ENCODE assay signal across 2 cellular contexts in the genomic region with DNA sequence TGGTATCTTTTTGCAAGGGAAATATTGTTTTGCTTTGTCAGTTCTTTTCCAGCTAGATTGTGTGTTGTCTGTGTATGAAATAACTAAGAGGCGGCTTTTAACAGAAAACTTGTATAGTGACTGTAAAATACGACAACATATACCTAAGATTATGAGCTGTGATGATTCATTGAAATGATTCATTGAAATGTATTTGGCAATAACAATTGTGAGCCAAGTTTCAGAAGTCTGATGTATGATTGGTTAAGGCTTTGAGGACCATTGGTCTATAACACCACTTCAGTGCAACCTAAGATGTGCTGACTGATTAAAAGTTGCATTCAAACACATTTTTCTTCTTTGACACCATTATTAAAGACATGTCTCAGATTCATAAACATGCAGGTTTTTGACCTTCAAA.
TF ChIP-seq lines count a peak whose summit lies in the region.

No MANE protein-coding gene starts in this region.

TF ChIP-seq in SK-N-SH, 30 proteins besides CTCF, POLR2A, EP300 and RAD21 (continued from another document):
- TF ChIP-seq, protein P1, sequence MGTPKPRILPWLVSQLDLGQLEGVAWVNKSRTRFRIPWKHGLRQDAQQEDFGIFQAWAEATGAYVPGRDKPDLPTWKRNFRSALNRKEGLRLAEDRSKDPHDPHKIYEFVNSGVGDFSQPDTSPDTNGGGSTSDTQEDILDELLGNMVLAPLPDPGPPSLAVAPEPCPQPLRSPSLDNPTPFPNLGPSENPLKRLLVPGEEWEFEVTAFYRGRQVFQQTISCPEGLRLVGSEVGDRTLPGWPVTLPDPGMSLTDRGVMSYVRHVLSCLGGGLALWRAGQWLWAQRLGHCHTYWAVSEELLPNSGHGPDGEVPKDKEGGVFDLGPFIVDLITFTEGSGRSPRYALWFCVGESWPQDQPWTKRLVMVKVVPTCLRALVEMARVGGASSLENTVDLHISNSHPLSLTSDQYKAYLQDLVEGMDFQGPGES (IDR thresholded peaks at IDR 0.05; ENCODE audit: low read depth, low read length), result no peak
- TF ChIP-seq RCOR1 (IDR thresholded peaks at IDR 0.05; ENCODE audit: low read length) (no peak), JUND (IDR thresholded peaks at IDR 0.05) (peak; percentile 24; the same call in 1 of the 2 replicates), FOXJ3 (CRISPR knock-in tag; IDR thresholded peaks at IDR 0.05) (no peak), FOSL2 (IDR thresholded peaks at IDR 0.05; ENCODE audit: borderline replicate concordance, low read depth) (peak; percentile 75), ELF1 (IDR thresholded peaks at IDR 0.05) (no peak)
- TF ChIP-seq, protein P2, sequence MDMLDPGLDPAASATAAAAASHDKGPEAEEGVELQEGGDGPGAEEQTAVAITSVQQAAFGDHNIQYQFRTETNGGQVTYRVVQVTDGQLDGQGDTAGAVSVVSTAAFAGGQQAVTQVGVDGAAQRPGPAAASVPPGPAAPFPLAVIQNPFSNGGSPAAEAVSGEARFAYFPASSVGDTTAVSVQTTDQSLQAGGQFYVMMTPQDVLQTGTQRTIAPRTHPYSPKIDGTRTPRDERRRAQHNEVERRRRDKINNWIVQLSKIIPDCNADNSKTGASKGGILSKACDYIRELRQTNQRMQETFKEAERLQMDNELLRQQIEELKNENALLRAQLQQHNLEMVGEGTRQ (IDR thresholded peaks at IDR 0.05; ENCODE audit: borderline replicate concordance, low read depth, low read length), result no peak
- TF ChIP-seq, protein P3, sequence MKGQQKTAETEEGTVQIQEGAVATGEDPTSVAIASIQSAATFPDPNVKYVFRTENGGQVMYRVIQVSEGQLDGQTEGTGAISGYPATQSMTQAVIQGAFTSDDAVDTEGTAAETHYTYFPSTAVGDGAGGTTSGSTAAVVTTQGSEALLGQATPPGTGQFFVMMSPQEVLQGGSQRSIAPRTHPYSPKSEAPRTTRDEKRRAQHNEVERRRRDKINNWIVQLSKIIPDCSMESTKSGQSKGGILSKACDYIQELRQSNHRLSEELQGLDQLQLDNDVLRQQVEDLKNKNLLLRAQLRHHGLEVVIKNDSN (IDR thresholded peaks at IDR 0.05; ENCODE audit: borderline replicate concordance, low read depth), result no peak

TF ChIP-seq in SK-N-SH treated with all-trans-retinoic acid at 6 μM for 48 hours, 23 proteins besides CTCF, POLR2A, EP300 and RAD21 (continued from another document):
- TF ChIP-seq, protein P4, sequence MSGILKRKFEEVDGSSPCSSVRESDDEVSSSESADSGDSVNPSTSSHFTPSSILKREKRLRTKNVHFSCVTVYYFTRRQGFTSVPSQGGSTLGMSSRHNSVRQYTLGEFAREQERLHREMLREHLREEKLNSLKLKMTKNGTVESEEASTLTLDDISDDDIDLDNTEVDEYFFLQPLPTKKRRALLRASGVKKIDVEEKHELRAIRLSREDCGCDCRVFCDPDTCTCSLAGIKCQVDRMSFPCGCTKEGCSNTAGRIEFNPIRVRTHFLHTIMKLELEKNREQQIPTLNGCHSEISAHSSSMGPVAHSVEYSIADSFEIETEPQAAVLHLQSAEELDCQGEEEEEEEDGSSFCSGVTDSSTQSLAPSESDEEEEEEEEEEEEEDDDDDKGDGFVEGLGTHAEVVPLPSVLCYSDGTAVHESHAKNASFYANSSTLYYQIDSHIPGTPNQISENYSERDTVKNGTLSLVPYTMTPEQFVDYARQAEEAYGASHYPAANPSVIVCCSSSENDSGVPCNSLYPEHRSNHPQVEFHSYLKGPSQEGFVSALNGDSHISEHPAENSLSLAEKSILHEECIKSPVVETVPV (CRISPR knock-in tag; IDR thresholded peaks at IDR 0.05), result no peak
- TF ChIP-seq PPARA (CRISPR knock-in tag; IDR thresholded peaks at IDR 0.05; ENCODE audit: borderline replicate concordance), result no peak
- no peak for TF ChIP-seq ARNTL (CRISPR knock-in tag; IDR thresholded peaks at IDR 0.05; ENCODE audit: borderline replicate concordance, low read depth)
- TF ChIP-seq, protein P5, sequence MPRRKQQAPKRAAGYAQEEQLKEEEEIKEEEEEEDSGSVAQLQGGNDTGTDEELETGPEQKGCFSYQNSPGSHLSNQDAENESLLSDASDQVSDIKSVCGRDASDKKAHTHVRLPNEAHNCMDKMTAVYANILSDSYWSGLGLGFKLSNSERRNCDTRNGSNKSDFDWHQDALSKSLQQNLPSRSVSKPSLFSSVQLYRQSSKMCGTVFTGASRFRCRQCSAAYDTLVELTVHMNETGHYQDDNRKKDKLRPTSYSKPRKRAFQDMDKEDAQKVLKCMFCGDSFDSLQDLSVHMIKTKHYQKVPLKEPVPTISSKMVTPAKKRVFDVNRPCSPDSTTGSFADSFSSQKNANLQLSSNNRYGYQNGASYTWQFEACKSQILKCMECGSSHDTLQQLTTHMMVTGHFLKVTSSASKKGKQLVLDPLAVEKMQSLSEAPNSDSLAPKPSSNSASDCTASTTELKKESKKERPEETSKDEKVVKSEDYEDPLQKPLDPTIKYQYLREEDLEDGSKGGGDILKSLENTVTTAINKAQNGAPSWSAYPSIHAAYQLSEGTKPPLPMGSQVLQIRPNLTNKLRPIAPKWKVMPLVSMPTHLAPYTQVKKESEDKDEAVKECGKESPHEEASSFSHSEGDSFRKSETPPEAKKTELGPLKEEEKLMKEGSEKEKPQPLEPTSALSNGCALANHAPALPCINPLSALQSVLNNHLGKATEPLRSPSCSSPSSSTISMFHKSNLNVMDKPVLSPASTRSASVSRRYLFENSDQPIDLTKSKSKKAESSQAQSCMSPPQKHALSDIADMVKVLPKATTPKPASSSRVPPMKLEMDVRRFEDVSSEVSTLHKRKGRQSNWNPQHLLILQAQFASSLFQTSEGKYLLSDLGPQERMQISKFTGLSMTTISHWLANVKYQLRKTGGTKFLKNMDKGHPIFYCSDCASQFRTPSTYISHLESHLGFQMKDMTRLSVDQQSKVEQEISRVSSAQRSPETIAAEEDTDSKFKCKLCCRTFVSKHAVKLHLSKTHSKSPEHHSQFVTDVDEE (CRISPR knock-in tag; IDR thresholded peaks at IDR 0.05), result no peak
- TF ChIP-seq TCF4 (CRISPR knock-in tag; IDR thresholded peaks at IDR 0.05; ENCODE audit: borderline replicate concordance), result no peak
- TF ChIP-seq BACH2 (CRISPR knock-in tag; IDR thresholded peaks at IDR 0.05; ENCODE audit: borderline replicate concordance), result no peak
- TF ChIP-seq TOX (CRISPR knock-in tag; IDR thresholded peaks at IDR 0.05; ENCODE audit: borderline replicate concordance), result no peak
- no peak for TF ChIP-seq CSDC2 (CRISPR knock-in tag; IDR thresholded peaks at IDR 0.05)
TF ChIP-seq in SK-N-SH treated with all-trans-retinoic acid at 6 μM for 48 hours: peak in this region for 0.
